Comparison of ENCODE assay signal across 1 cellular context in the genomic region with DNA sequence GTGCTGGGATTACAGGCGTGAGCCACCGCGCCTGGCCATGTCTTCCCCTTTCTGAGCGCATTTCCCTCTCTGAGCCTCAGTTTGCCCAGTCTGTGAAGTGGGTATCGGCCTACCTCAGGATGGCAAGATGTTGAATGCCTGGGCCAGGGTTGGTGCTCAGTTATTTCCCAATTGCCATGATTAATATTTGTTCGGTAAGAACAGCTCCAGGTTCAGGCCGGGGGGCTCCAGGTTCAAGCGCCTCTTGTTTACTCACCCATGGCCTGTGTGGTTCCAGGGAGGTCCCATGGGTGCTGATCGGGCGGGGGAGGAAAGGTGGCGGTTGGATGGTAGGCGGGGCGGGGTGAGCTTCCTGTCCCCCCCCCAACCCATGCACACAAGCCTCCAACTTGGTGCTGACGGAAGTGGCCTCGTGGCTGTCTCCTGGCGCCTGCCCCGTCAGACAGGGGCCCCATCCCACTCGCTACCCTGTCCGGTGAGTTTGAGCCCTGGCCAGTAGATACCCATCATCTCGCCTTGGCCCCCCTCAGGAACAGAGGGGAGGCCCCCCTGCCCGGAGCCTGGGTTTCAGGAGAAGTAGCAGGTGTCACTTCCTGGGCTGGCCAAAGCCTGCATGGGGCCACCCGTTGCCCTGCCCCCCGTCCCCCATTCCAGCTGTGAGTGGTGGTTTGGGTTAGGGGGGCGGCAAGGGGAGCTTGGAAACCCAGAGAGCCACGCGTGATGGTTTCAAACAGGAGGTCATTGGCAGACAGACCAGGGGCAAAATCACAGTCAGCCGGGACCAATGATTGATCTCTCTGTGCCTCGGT.
TF ChIP-seq lines count a peak whose summit lies in the region.

A gene with protein sequence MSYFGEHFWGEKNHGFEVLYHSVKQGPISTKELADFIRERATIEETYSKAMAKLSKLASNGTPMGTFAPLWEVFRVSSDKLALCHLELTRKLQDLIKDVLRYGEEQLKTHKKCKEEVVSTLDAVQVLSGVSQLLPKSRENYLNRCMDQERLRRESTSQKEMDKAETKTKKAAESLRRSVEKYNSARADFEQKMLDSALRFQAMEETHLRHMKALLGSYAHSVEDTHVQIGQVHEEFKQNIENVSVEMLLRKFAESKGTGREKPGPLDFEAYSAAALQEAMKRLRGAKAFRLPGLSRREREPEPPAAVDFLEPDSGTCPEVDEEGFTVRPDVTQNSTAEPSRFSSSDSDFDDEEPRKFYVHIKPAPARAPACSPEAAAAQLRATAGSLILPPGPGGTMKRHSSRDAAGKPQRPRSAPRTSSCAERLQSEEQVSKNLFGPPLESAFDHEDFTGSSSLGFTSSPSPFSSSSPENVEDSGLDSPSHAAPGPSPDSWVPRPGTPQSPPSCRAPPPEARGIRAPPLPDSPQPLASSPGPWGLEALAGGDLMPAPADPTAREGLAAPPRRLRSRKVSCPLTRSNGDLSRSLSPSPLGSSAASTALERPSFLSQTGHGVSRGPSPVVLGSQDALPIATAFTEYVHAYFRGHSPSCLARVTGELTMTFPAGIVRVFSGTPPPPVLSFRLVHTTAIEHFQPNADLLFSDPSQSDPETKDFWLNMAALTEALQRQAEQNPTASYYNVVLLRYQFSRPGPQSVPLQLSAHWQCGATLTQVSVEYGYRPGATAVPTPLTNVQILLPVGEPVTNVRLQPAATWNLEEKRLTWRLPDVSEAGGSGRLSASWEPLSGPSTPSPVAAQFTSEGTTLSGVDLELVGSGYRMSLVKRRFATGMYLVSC (plus strand): TSS at position 375 of the 809 bp plus-strand sequence. CDS start 3,688 bp downstream, outside the sequence.

TF ChIP-seq in HepG2, 621 proteins besides CTCF, POLR2A, EP300 and RAD21 (continued from another document):
- TF ChIP-seq, protein P1, sequence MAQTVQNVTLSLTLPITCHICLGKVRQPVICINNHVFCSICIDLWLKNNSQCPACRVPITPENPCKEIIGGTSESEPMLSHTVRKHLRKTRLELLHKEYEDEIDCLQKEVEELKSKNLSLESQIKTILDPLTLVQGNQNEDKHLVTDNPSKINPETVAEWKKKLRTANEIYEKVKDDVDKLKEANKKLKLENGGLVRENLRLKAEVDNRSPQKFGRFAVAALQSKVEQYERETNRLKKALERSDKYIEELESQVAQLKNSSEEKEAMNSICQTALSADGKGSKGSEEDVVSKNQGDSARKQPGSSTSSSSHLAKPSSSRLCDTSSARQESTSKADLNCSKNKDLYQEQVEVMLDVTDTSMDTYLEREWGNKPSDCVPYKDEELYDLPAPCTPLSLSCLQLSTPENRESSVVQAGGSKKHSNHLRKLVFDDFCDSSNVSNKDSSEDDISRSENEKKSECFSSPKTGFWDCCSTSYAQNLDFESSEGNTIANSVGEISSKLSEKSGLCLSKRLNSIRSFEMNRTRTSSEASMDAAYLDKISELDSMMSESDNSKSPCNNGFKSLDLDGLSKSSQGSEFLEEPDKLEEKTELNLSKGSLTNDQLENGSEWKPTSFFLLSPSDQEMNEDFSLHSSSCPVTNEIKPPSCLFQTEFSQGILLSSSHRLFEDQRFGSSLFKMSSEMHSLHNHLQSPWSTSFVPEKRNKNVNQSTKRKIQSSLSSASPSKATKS (CRISPR knock-in tag; IDR thresholded peaks at IDR 0.05) = no peak
- TF ChIP-seq MYNN (CRISPR knock-in tag; IDR thresholded peaks at IDR 0.05; ENCODE audit: low read depth) (no peak), ZFX (CRISPR knock-in tag; IDR thresholded peaks at IDR 0.05; ENCODE audit: low read depth) (peak; percentile 30; the same call in 1 of the 2 replicates), ZNF564 (CRISPR knock-in tag; IDR thresholded peaks at IDR 0.05) (no peak), TEAD3 (CRISPR knock-in tag; optimal IDR thresholded peaks at IDR 0.05; ENCODE audit: borderline replicate concordance) (peak; percentile 19), TP53 (CRISPR knock-in tag; conservative IDR thresholded peaks at IDR 0.05) (no peak), ZNF235 (CRISPR knock-in tag; IDR thresholded peaks at IDR 0.05; ENCODE audit: borderline replicate concordance) (no peak), GLI4 (CRISPR knock-in tag; IDR thresholded peaks at IDR 0.05; ENCODE audit: borderline replicate concordance) (no peak)
